17 cellular contexts compared by ENCODE assay signal in the genomic region with DNA sequence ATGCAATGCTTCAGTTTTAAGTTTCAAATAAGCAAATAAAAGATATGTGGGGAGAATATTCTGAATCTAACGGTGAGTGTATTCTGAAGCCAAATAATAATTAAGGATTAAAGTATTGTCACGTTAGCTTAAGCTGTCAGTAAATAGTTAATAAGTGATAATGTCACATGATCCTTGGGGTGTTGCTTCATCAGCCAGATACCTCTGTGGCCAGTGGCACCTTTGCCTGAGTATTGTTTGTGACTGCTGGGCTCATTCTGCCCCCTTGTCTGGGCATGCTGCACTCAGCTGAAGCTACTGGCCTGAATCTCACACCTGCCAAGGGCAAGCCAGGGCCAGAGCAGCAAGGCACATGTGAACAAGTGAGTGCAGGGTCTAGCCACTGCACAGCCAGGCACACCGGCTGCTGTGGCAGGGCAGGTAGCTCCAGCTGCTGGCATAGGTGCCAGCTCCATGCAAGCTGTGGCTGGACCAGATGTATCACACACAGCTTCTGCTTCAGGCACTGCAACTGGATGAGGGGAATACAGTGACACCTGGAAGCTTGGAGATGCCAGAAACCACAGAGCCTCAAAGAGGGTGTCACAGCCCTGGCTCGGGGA.
DNase-seq lines count a peak whose midpoint lies in the region; ATAC-seq, FAIRE-seq and TF ChIP-seq lines count a peak whose summit lies in the region.
"Had no signal": no experiment of that assay in that cellular context is flagged by ENCODE, and none has a peak within 500 bp of the region (broad histone marks: within the 10 kb centered on the region; RNA-seq: fewer than 3 reads in every experiment).

No MANE protein-coding gene starts in this region.

- no peak overlapping the region for H2BK5ac ChIP-seq in H1 (ENCODE audit: low read depth, low read length)

- H3K4me2 ChIP-seq in H1 (ENCODE audit: insufficient read depth in 1 of 2, low read depth in 2 of 2, low read length in 2 of 2), result no peak overlapping the region
- H3K4me2 ChIP-seq: A549 had no signal

- H3K9me3 ChIP-seq in H1 (ENCODE audit: insufficient read depth in 2 of 2, low read depth in 1 of 2, low read length in 1 of 2) (no peaks in the 10 kb centered on the region), lower lobe of right lung (no peaks in the 10 kb centered on the region)
- H3K9me3 ChIP-seq: A549, BE2C had no signal

- H2BK120ac ChIP-seq in H1 (replicated peaks; ENCODE audit: low read depth, low read length), result no peak overlapping the region

- H3K4me3 ChIP-seq in H1 (ENCODE audit: extremely low read depth in 1 of 4, insufficient read depth in 2 of 4, low read depth in 3 of 4, low read length in 4 of 4), result no peak overlapping the region
- H3K4me3 ChIP-seq in lower lobe of right lung, result no peak overlapping the region
- H3K4me3 ChIP-seq: A549 had no signal

- POLR2A ChIA-PET in H1 (lab: Charles Lee; ENCODE audit: partially characterized antibody), result no interaction called here

- no peak overlapping the region for H3K56ac ChIP-seq in H1 (replicated peaks; ENCODE audit: insufficient read length, low read depth, low read length)

- no peak for TF ChIP-seq RAD21 in H1 (IDR thresholded peaks at IDR 0.05 in 1 of 2, conservative IDR thresholded peaks at IDR 0.05 in 1 of 2; ENCODE audit: low read depth in 2 of 2, low read length in 2 of 2)

- no peaks in the 10 kb centered on the region for H3K79me1 ChIP-seq in H1 (ENCODE audit: low read depth, low read length)

- no peak for TF ChIP-seq POLR2A in H1 (IDR thresholded peaks at IDR 0.05; ENCODE audit: control extremely low read depth in 1 of 2, low read depth in 2 of 2, low read length in 2 of 2)

- H3K27me3 Mint-ChIP-seq in stimulated activated memory B cell treated with anti-CD40 and anti-IgM and Interleukin-4, amounts not matched to agents 10 μg/mL and 1 μg/mL and 100 μg/mL, for 72 hours, result no peaks in the 10 kb centered on the region
- H3K27me3 Mint-ChIP-seq: CD4-positive, alpha-beta memory T cell had no signal

- no peaks in the 10 kb centered on the region for H3K27me3 ChIP-seq in H1 (replicated peaks in 1 of 4; ENCODE audit: control insufficient read depth in 3 of 4, extremely low read depth in 1 of 4, insufficient read depth in 3 of 4, low read length in 3 of 4)
- no peaks in the 10 kb centered on the region for H3K27me3 ChIP-seq in lower lobe of right lung (ENCODE audit: low read depth)
- H3K27me3 ChIP-seq: BE2C had no signal

- no peak overlapping the region for H4K8ac ChIP-seq in H1 (ENCODE audit: extremely low read depth, insufficient read depth, low read length)

- H3K4me1 ChIP-seq in H1 (replicated peaks in 1 of 4; ENCODE audit: control insufficient read depth in 3 of 4, insufficient read depth in 4 of 4, low read length in 3 of 4), result no peaks in the 10 kb centered on the region
- no peaks in the 10 kb centered on the region for H3K4me1 ChIP-seq in lower lobe of right lung
- H3K4me1 ChIP-seq: A549, BE2C had no signal

- H3K36me3 ChIP-seq in H1 (ENCODE audit: control insufficient read depth in 2 of 4, insufficient read depth in 4 of 4, low read length in 3 of 4) (no peaks in the 10 kb centered on the region), lower lobe of right lung (no peaks in the 10 kb centered on the region)
- H3K36me3 ChIP-seq: BE2C had no signal

- TF ChIP-seq CTCF in H1 (IDR thresholded peaks at IDR 0.05; ENCODE audit: control extremely low read depth in 1 of 3, insufficient read depth in 1 of 3, low read depth in 1 of 3, low read length in 3 of 3), result no peak
- TF ChIP-seq CTCF in lower lobe of right lung (IDR thresholded peaks at IDR 0.05), result no peak

- H3K4ac ChIP-seq in H1 (replicated peaks; ENCODE audit: insufficient read length, low read depth, low read length), result no peak overlapping the region

- H3K79me2 ChIP-seq in H1 (ENCODE audit: control insufficient read depth in 1 of 2, insufficient read depth in 2 of 2, low read length in 2 of 2), result no peaks in the 10 kb centered on the region

- H4K20me1 ChIP-seq in H1 (replicated peaks in 1 of 2; ENCODE audit: control insufficient read depth in 1 of 2, insufficient read depth in 2 of 2, low read length in 2 of 2), result peaks cover 0 to 2% of the 10 kb centered on the region in 2 experiments

- H3K27ac ChIP-seq in H1 (ENCODE audit: low read depth, low read length) (no peak overlapping the region), lower lobe of right lung (no peak overlapping the region)
- H3K27ac ChIP-seq: A549, C4-2B had no signal

- no peak overlapping the region for H3K14ac ChIP-seq in H1 (ENCODE audit: insufficient read length)

- no peak for TF ChIP-seq EP300 in H1 (IDR thresholded peaks at IDR 0.05; ENCODE audit: borderline replicate concordance in 1 of 2, low read depth in 2 of 2, low read length in 2 of 2)

- H2AFZ ChIP-seq in H1 (ENCODE audit: low read length), result peak overlapping the region; percentile 68; the same call in 1 of the 2 replicates

- 0 out of 2 replicates have a peak overlapping the region, but pooled peaks have one; percentile 40 for H2BK15ac ChIP-seq in H1 (ENCODE audit: low read length)

- H2BK12ac ChIP-seq in H1 (ENCODE audit: low read depth, low read length), result no peak overlapping the region

- intact Hi-C loops in lower lobe of right lung (cut with DNase I), result no loop called here

- H2BK20ac ChIP-seq in H1 (ENCODE audit: low read length), result no peak overlapping the region

- no peak overlapping the region for H4K91ac ChIP-seq in H1 (replicated peaks; ENCODE audit: insufficient read length, low read length)

- CTCF ChIA-PET in H1 (lab: Charles Lee; ENCODE audit: partially characterized antibody), result interaction anchor here (0.6 to 1.5 kb wide), 4 partner anchors 10 to 346 kb away, joined by 3 to 4 read pairs (median 3); no protein-coding TSS in a partner anchor

- H3K18ac ChIP-seq in H1 (ENCODE audit: extremely low read depth, low read length), result no peak overlapping the region

- H3K9me3 Mint-ChIP-seq in stimulated activated memory B cell treated with anti-CD40 and anti-IgM and Interleukin-4, amounts not matched to agents 10 μg/mL and 1 μg/mL and 100 μg/mL, for 72 hours, result no peaks in the 10 kb centered on the region

- no peak overlapping the region for H4K5ac ChIP-seq in H1 (ENCODE audit: insufficient read length, low read depth, low read length)

- DNase-seq in SHP77 (lab: John Stamatoyannopoulos, UW) (peak; percentile 10 to 59), H1 (ENCODE audit: low read depth in 1 of 2, low spot score in 2 of 2) (no peak), lower lobe of right lung (peak; percentile 15), NCI-H774 (lab: John Stamatoyannopoulos, UW) (no peak), NCI-H446 treated with DMSO at 0.1 percent for 48 hours (lab: John Stamatoyannopoulos, UW) (no peak), NCI-H510A treated with DMSO at 0.1 percent for 48 hours (lab: John Stamatoyannopoulos, UW) (no peak)
- DNase-seq: BE2C; CD4-positive, alpha-beta memory T cell; DMS153; DND-41; GF-D8; IMR-90 had no signal

- no peaks in the 10 kb centered on the region for H3K4me1 Mint-ChIP-seq in stimulated activated memory B cell treated with anti-CD40 and anti-IgM and Interleukin-4, amounts not matched to agents 10 μg/mL and 1 μg/mL and 100 μg/mL, for 72 hours
- H3K4me1 Mint-ChIP-seq: CD4-positive, alpha-beta memory T cell had no signal

- 94% methylated on average over 4 of the region's 4 CpGs; no CpG with 5 or more reads in 1 of the 2 experiments for WGBS in H1 (ENCODE audit: extremely low coverage in 1 of 2, insufficient coverage in 1 of 2, insufficient read length in 1 of 2, insufficient replicate concordance in 2 of 2, low coverage in 1 of 2, low lambda C conversion rate in 2 of 2, missing lambda C conversion rate in 1 of 2), 2 experiments

- H3K9ac ChIP-seq in H1 (replicated peaks in 1 of 4; ENCODE audit: extremely low read depth in 1 of 4, low read depth in 3 of 4, low read length in 3 of 4), result no peak overlapping the region

- ATAC-seq in lower lobe of right lung (peak; percentile 9 to 15), GM18909 (IDR thresholded peaks at IDR 0.05; ENCODE audit: poor library complexity, unreplicated experiment) (no peak)
- ATAC-seq in stimulated activated memory B cell treated with anti-CD40 and anti-IgM and Interleukin-4, amounts not matched to agents 10 μg/mL and 1 μg/mL and 100 μg/mL, for 72 hours, result peak; percentile 20
- ATAC-seq: A549 had no signal

- no peak overlapping the region for H3K27ac Mint-ChIP-seq in stimulated activated memory B cell treated with anti-CD40 and anti-IgM and Interleukin-4, amounts not matched to agents 10 μg/mL and 1 μg/mL and 100 μg/mL, for 72 hours
- H3K27ac Mint-ChIP-seq: CD4-positive, alpha-beta memory T cell had no signal

- no peak overlapping the region for H3K23ac ChIP-seq in H1 (ENCODE audit: insufficient read length)

- H3K4me3 Mint-ChIP-seq in stimulated activated memory B cell treated with anti-CD40 and anti-IgM and Interleukin-4, amounts not matched to agents 10 μg/mL and 1 μg/mL and 100 μg/mL, for 72 hours, result no peak overlapping the region
- H3K4me3 Mint-ChIP-seq: CD4-positive, alpha-beta memory T cell had no signal

- H3K36me3 Mint-ChIP-seq in stimulated activated memory B cell treated with anti-CD40 and anti-IgM and Interleukin-4, amounts not matched to agents 10 μg/mL and 1 μg/mL and 100 μg/mL, for 72 hours, result no peaks in the 10 kb centered on the region
- H3K36me3 Mint-ChIP-seq: CD4-positive, alpha-beta memory T cell had no signal

- no peak for FAIRE-seq in H1 (lab: Jason Lieb, UNC)
- FAIRE-seq: A549, H54 had no signal

- H3K23me2 ChIP-seq in H1 (ENCODE audit: low read depth, low read length), result no peaks in the 10 kb centered on the region

- no peak overlapping the region for H2AK5ac ChIP-seq in H1 (ENCODE audit: low read depth, low read length)

TF ChIP-seq in H1, 55 proteins besides CTCF, POLR2A, EP300 and RAD21:
- TF ChIP-seq TCF12 (IDR thresholded peaks at IDR 0.05; ENCODE audit: low read depth, low read length), result no peak
- TF ChIP-seq RFX5 (IDR thresholded peaks at IDR 0.05; ENCODE audit: borderline replicate concordance, low read depth, low read length), result no peak
- no peak for TF ChIP-seq ZNF274 (IDR thresholded peaks at IDR 0.05; ENCODE audit: borderline replicate concordance, extremely low read depth, low read length)
- TF ChIP-seq SIN3A (conservative IDR thresholded peaks at IDR 0.05 in 1 of 2, IDR thresholded peaks at IDR 0.05 in 1 of 2; ENCODE audit: low read depth in 1 of 2, low read length in 2 of 2), result no peak
- TF ChIP-seq CHD1 (IDR thresholded peaks at IDR 0.05; ENCODE audit: low read depth, low read length), result no peak
- no peak for TF ChIP-seq CTBP2 (IDR thresholded peaks at IDR 0.05; ENCODE audit: borderline replicate concordance, insufficient read depth, insufficient read length, low read length)

Comparison
In these comparisons a context has a peak if more than half of its experiments do, and no peak if none do; other contexts are left out.
1. DNase-seq: peak in SHP77 (2 of 2) and lower lobe of right lung (single experiment); none in H1 (0 of 2), NCI-H774 (single experiment), NCI-H446 treated with DMSO at 0.1 percent for 48 hours (single experiment) and NCI-H510A treated with DMSO at 0.1 percent for 48 hours (single experiment).